8 cellular contexts compared by ENCODE assay signal in the genomic region with DNA sequence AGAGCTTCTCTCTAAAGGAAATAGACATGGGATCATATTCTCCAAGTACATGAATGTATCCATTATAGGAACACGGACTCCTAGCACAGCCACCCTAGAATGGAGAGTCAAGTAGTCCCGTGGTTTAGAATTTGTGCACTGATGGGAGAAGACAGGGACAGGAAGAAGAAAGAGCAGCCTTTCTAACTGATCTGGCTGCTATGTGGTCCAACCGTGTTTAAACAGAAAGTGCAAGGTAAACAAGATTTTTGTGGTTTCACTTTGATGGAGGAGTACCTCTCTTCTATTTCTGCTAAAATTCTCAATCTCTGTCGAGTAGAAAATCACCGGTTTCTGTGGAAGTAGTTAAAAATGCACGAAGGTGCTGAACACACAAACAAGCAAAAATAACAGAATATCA.
DNase-seq lines count a peak whose midpoint lies in the region; ATAC-seq and TF ChIP-seq lines count a peak whose summit lies in the region.

No MANE protein-coding gene starts in this region.

- in situ Hi-C loops in brain microvascular endothelial cell (cut with HindIII; ENCODE audit: low pct_ligation_motif_present, low sequenced_read_pairs), result no loop called here

- H3K27me3 ChIP-seq in brain microvascular endothelial cell (replicated peaks), result no peaks in the 10 kb centered on the region

- H3K9me3 ChIP-seq in KOPT-K1 (ENCODE audit: insufficient read depth, low read length, poor library complexity, severe bottlenecking), result no peaks in the 10 kb centered on the region

- DNase-seq in NCI-H748 (lab: John Stamatoyannopoulos, UW; ENCODE audit: unreplicated experiment), result peak; percentile 53
- no peak for DNase-seq in NCI-H748 treated with DMSO at 0.1 percent for 48 hours (lab: John Stamatoyannopoulos, UW)
- DNase-seq in fibroblast of peridontal ligament (ENCODE audit: extremely low read depth), result peak; percentile 7
- DNase-seq in putamen (ENCODE audit: low spot score), result no peak
- DNase-seq in occipital lobe (lab: John Stamatoyannopoulos, UW), result no peak
- DNase-seq in brain microvascular endothelial cell, result no peak

- no peaks in the 10 kb centered on the region for H3K36me3 ChIP-seq in KOPT-K1 (ENCODE audit: insufficient read depth, low read length)
- H3K36me3 ChIP-seq in brain microvascular endothelial cell (replicated peaks), result no peaks in the 10 kb centered on the region

- ATAC-seq in GM21576 (IDR thresholded peaks at IDR 0.05; ENCODE audit: unreplicated experiment), result peak; percentile 99

- no peak overlapping the region for H3K4me3 ChIP-seq in brain microvascular endothelial cell (ENCODE audit: low read depth, low read length)

- no peak for TF ChIP-seq CTCF in brain microvascular endothelial cell (IDR thresholded peaks at IDR 0.05; ENCODE audit: low read depth, low read length, missing control alignments)

- H3K27ac ChIP-seq in KOPT-K1 (ENCODE audit: low read depth, low read length, poor library complexity, severe bottlenecking) (peak overlapping the region; percentile 77), brain microvascular endothelial cell (no peak overlapping the region)

Comparison
In these comparisons a context has a peak if more than half of its experiments do, and no peak if none do; other contexts are left out.
1. DNase-seq: peak in NCI-H748 (single experiment) and fibroblast of peridontal ligament (single experiment); none in NCI-H748 treated with DMSO at 0.1 percent for 48 hours (single experiment), putamen (single experiment), occipital lobe (single experiment) and brain microvascular endothelial cell (single experiment).